10 cellular contexts compared by ENCODE assay signal in genomic region chr5:35963381-35963843, GRCh38. TPM values are rescaled to one million over a fixed set of nuclear protein-coding genes. Genes with fewer than 3 reads are reported as not detected.
DNase-seq lines count a peak whose midpoint lies in the region; ATAC-seq and TF ChIP-seq lines count a peak whose summit lies in the region.
"Had no signal": no experiment of that assay in that cellular context is flagged by ENCODE, and none has a peak within 500 bp of the region (broad histone marks: within the 10 kb centered on the region; RNA-seq: fewer than 3 reads in every experiment).

No MANE protein-coding gene starts in this region.

- H3K27ac ChIP-seq in neuronal stem cell (replicated peaks; ENCODE audit: low read length): no peak overlapping the region
- H3K27ac ChIP-seq in body of pancreas: no peak overlapping the region
- H3K27ac ChIP-seq: BLaER1 treated with 17β-estradiol and CSF1 and Interleukin-3, amounts not matched to agents 10 nM and 100 nM had no signal

- no peak overlapping the region for H2BK5ac ChIP-seq in neuronal stem cell (ENCODE audit: low read length)

- no peak overlapping the region for H2BK15ac ChIP-seq in neuronal stem cell (ENCODE audit: low read length)

- peak overlapping the region; percentile 51 for H2AFZ ChIP-seq in neuronal stem cell (ENCODE audit: low read length)

- H3K4me1 ChIP-seq in neuronal stem cell (ENCODE audit: control insufficient read depth in 2 of 2, insufficient read depth in 1 of 2, low read depth in 1 of 2, low read length in 2 of 2): no peaks in the 10 kb centered on the region
- no peaks in the 10 kb centered on the region for H3K4me1 ChIP-seq in body of pancreas
- H3K4me1 ChIP-seq: BLaER1 treated with 17β-estradiol and CSF1 and Interleukin-3, amounts not matched to agents 10 nM and 100 nM had no signal

- H3K9me3 ChIP-seq in neuronal stem cell (replicated peaks in 1 of 2; ENCODE audit: control insufficient read depth in 2 of 2, insufficient read depth in 1 of 2, low read depth in 1 of 2, low read length in 2 of 2) (peaks cover 0 to 8% of the 10 kb centered on the region in 2 donors), body of pancreas (no peaks in the 10 kb centered on the region)

- peak in 1 of 7 experiments; percentile 5 for TF ChIP-seq CTCF in body of pancreas (IDR thresholded peaks at IDR 0.05)

- H3K23ac ChIP-seq in neuronal stem cell (ENCODE audit: low read depth, low read length, poor library complexity): no peak overlapping the region

- no peak overlapping the region for H3K4me2 ChIP-seq in neuronal stem cell (ENCODE audit: insufficient read depth, low read length, poor library complexity, severe bottlenecking)
- H3K4me2 ChIP-seq: BLaER1 treated with 17β-estradiol and CSF1 and Interleukin-3, amounts not matched to agents 10 nM and 100 nM had no signal

- H2BK12ac ChIP-seq in neuronal stem cell (ENCODE audit: low read length): no peak overlapping the region

- no peak overlapping the region for H3K18ac ChIP-seq in neuronal stem cell (ENCODE audit: low read length)

- no peak overlapping the region for H3K14ac ChIP-seq in neuronal stem cell (ENCODE audit: low read length)

- no peak for TF ChIP-seq POLR2A in body of pancreas (IDR thresholded peaks at IDR 0.05)

- H3K4ac ChIP-seq in neuronal stem cell (ENCODE audit: low read length): no peak overlapping the region

- H4K91ac ChIP-seq in neuronal stem cell (ENCODE audit: low read depth, low read length, poor library complexity): no peak overlapping the region

- ATAC-seq in GM19455 (IDR thresholded peaks at IDR 0.05; ENCODE audit: unreplicated experiment) (no peak), body of pancreas (no peak)

- in situ Hi-C loops in G401 (cut with HindIII; ENCODE audit: low sequenced_read_pairs): no loop called here

- H3K36me3 ChIP-seq in neuronal stem cell (replicated peaks in 1 of 2; ENCODE audit: control insufficient read depth in 2 of 2, insufficient read depth in 2 of 2, low read length in 2 of 2): no peaks in the 10 kb centered on the region
- no peaks in the 10 kb centered on the region for H3K36me3 ChIP-seq in body of pancreas (replicated peaks in 1 of 2; ENCODE audit: insufficient read depth in 1 of 2, low read depth in 2 of 2)
- H3K36me3 ChIP-seq: BLaER1 treated with 17β-estradiol and CSF1 and Interleukin-3, amounts not matched to agents 10 nM and 100 nM had no signal

- no peaks in the 10 kb centered on the region for H3K79me1 ChIP-seq in neuronal stem cell (ENCODE audit: low read depth, low read length)

- no peak overlapping the region for H2BK120ac ChIP-seq in neuronal stem cell (ENCODE audit: low read depth, low read length)

- H3K27me3 ChIP-seq in neuronal stem cell (ENCODE audit: control insufficient read depth in 3 of 3, insufficient read depth in 3 of 3, low read depth in 1 of 3, low read length in 3 of 3): no peaks in the 10 kb centered on the region
- no peaks in the 10 kb centered on the region for H3K27me3 ChIP-seq in body of pancreas
- H3K27me3 ChIP-seq: BLaER1 treated with 17β-estradiol and CSF1 and Interleukin-3, amounts not matched to agents 10 nM and 100 nM had no signal

- intact Hi-C loops in body of pancreas (cut with DNase I): no loop called here

- no peak overlapping the region for H4K8ac ChIP-seq in neuronal stem cell (ENCODE audit: low read depth, low read length)

- H2AK5ac ChIP-seq in neuronal stem cell (ENCODE audit: low read depth, low read length): no peak overlapping the region

- peak; percentile 8 for DNase-seq in NCI-H2171 treated with DMSO at 0.1 percent for 48 hours (lab: John Stamatoyannopoulos, UW)
- DNase-seq in NCI-H2171 (lab: John Stamatoyannopoulos, UW): no peak
- peak; percentile 10 for DNase-seq in M059J (ENCODE audit: low read depth)
- peak; percentile 10 for DNase-seq in astrocyte of the hippocampus (ENCODE audit: low read depth, low spot score)
- DNase-seq in neuronal stem cell (ENCODE audit: low spot score): no peak
- no peak for DNase-seq in G401 (ENCODE audit: low spot score)
- no peak for DNase-seq in body of pancreas
- DNase-seq: NCI-H510A treated with DMSO at 0.1 percent for 48 hours had no signal

- H3K4me3 ChIP-seq in neuronal stem cell (ENCODE audit: low read length in 2 of 2) (no peak overlapping the region), body of pancreas (no peak overlapping the region)
- H3K4me3 ChIP-seq: BLaER1 treated with 17β-estradiol and CSF1 and Interleukin-3, amounts not matched to agents 10 nM and 100 nM had no signal

- H3K9ac ChIP-seq in neuronal stem cell (ENCODE audit: low read depth, low read length, poor library complexity): no peak overlapping the region
- H3K9ac ChIP-seq: BLaER1 treated with 17β-estradiol and CSF1 and Interleukin-3, amounts not matched to agents 10 nM and 100 nM had no signal

- no CpG with 5 or more reads among the region's 8 CpGs for WGBS in neuronal stem cell (ENCODE audit: extremely low coverage in 2 of 2, insufficient read length in 2 of 2, insufficient replicate concordance in 1 of 2), 2 donors
- WGBS in body of pancreas, 2 donors: 38 to 43% methylated on average over 8 of the region's 8 CpGs

RNA-seq across cellular contexts. Expression of gene CAPSL, which starts 25.0 kb away (rescaled TPM):
- total RNA-seq in M059J (2014; rRNA removed; shearing (Covaris generic)): 0.37 and 0.62 TPM in 2 replicates
- polyA plus RNA-seq in neuronal stem cell (2013, experiment 1 of 2): 0.06 TPM
- not detected for polyA plus RNA-seq in neuronal stem cell (2013, experiment 2 of 2)
- not detected in 2 replicates for total RNA-seq in G401 (2014; rRNA removed; shearing (Covaris generic))
- total RNA-seq in body of pancreas: not detected

RNA-seq across cellular contexts. Expression of gene UGT3A1, which starts 27.8 kb away (rescaled TPM):
- total RNA-seq in M059J (2014; rRNA removed; shearing (Covaris generic)): not detected in 2 replicates
- polyA plus RNA-seq in neuronal stem cell (2013, experiment 1 of 2): 3.3 TPM
- 3.6 TPM for polyA plus RNA-seq in neuronal stem cell (2013, experiment 2 of 2)
- total RNA-seq in G401 (2014; rRNA removed; shearing (Covaris generic)): not detected in 2 replicates
- total RNA-seq in body of pancreas: not detected

Comparison
In these comparisons a context has a peak if more than half of its experiments do, and no peak if none do; other contexts are left out.
1. DNase-seq: peak in NCI-H2171 treated with DMSO at 0.1 percent for 48 hours (single experiment), M059J (single experiment) and astrocyte of the hippocampus (single experiment); none in NCI-H2171 (single experiment), neuronal stem cell (single experiment), G401 (single experiment) and body of pancreas (0 of 4).